Comparison of ENCODE assay signal across 8 cellular contexts in the genomic region with DNA sequence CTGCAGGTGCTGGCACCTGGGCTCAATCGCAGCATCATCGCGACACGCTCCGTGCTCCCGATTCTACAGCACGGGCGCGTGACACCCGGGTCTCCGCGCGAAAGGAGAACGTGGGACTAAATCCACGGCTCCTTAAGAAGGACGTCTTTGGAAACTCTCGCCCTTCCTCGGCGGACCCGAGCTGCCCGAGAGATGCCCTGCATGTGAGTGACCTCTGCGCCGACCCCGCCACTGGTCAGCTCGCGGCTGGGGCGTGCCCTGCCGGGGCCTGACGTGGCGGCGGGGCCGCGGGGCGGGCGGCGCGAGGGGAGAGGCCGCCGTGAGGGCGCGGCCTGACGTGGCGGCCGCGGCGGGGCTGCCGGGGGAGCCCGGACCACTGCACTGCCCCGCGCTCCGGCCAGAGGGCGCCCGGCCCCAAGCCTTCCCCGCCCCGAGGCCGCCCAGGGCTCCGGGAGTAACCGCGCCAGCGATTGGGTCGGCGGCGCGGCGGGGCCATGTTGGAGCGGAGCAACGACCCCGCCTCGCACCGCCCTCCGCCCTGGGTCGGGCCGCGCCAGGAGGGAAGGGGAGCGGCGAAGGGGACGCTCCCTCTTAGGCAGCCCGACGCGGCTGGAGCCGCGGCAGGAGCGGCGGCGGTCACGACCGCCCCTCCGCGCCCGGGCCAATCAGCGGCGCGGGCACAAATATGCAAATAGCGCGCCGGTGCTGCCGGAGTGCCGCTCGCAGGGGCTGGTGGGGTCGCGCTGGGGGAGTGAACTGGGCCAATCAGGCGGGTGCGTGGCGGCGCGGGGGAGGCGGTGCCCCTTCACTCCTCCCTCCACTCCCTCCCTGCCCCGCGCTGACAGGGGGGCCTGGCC.
DNase-seq lines count a peak whose midpoint lies in the region; ATAC-seq and TF ChIP-seq lines count a peak whose summit lies in the region.

No MANE protein-coding gene starts in this region.

- H3K27me3 ChIP-seq in CD8-positive, alpha-beta T cell (ENCODE audit: insufficient read depth, low read length) = no peaks in the 10 kb centered on the region
- no peaks in the 10 kb centered on the region for H3K27me3 ChIP-seq in lung (ENCODE audit: control insufficient read depth, insufficient read depth)

- POLR2A ChIA-PET in CD8-positive, alpha-beta T cell (lab: Charles Lee) = interaction anchor here (0.9 to 1.3 kb wide), 2 partner anchors 9 to 75 kb away, joined by 4 to 6 read pairs; a partner anchor contains a TSS
- POLR2A ChIA-PET in activated CD4-positive, alpha-beta memory T cell treated with anti-CD3 and anti-CD28 coated beads, Interleukin-2, amount 10 ng/mL, durations not matched to agents 7 days and 5 days (lab: Charles Lee) = interaction anchor here (0.7 to 2.4 kb wide), 5 partner anchors 31 to 305 kb away, joined by 3 to 20 read pairs (median 3); a partner anchor contains a TSS

- peak overlapping the region; percentile 86 for H3K27ac Mint-ChIP-seq in CD8-positive, alpha-beta T cell
- peak overlapping the region; percentile 71 for H3K27ac Mint-ChIP-seq in activated CD4-positive, alpha-beta memory T cell treated with anti-CD3 and anti-CD28 coated beads, Interleukin-2, amount 10 ng/mL, durations not matched to agents 7 days and 5 days

- intact Hi-C loops in CD8-positive, alpha-beta T cell (cut with DNase I, micrococcal nuclease) = loop anchor here (1.0 to 10.0 kb wide), 14 partner anchors 28 to 1804 kb away; a partner anchor contains a TSS

- peak; percentile 91 for ATAC-seq in CD8-positive, alpha-beta T cell
- ATAC-seq in GM19455 (IDR thresholded peaks at IDR 0.05; ENCODE audit: unreplicated experiment) (peak; percentile 82), lung (ENCODE audit: insufficient read depth, low FRiP score) (peak; percentile 94)

- 0% methylated on average over 74 to 109 of the region's 109 CpGs for WGBS in lung, 2 donors

- peak; percentile 88 to 97 (median 94) for DNase-seq in CD8-positive, alpha-beta T cell
- peak; percentile 97 for DNase-seq in HK-2 (ENCODE audit: unreplicated experiment)
- DNase-seq in NCI-H82 (lab: John Stamatoyannopoulos, UW) = peak; percentile 96
- peak; percentile 93 for DNase-seq in activated CD4-positive, alpha-beta memory T cell treated with anti-CD3 and anti-CD28 coated beads, Interleukin-2, amount 10 ng/mL, durations not matched to agents 7 days and 5 days
- DNase-seq in ecto neural progenitor cell (ENCODE audit: low spot score) = peak; percentile 96
- peak; percentile 96 for DNase-seq in lung (ENCODE audit: low spot score)
- peak; percentile 82 to 90 (median 86) for DNase-seq in stimulated activated CD4-positive, alpha-beta T cell treated with anti-CD3 and anti-CD28 coated beads, TNF-alpha, amount 100 ng/mL, for 24 hours (ENCODE audit: low read depth in 3 of 3)

- H3K36me3 Mint-ChIP-seq in CD8-positive, alpha-beta T cell = no peaks in the 10 kb centered on the region
- H3K36me3 Mint-ChIP-seq in activated CD4-positive, alpha-beta memory T cell treated with anti-CD3 and anti-CD28 coated beads, Interleukin-2, amount 10 ng/mL, durations not matched to agents 7 days and 5 days (ENCODE audit: low read depth) = peaks cover 4% of the 10 kb centered on the region

- H3K4me3 ChIP-seq in CD8-positive, alpha-beta T cell (ENCODE audit: low read depth, low read length) = peak overlapping the region; percentile 76
- peak overlapping the region; percentile 83 for H3K4me3 ChIP-seq in lung

- H3K4me3 Mint-ChIP-seq in CD8-positive, alpha-beta T cell = peak overlapping the region; percentile 84
- peak overlapping the region; percentile 77 for H3K4me3 Mint-ChIP-seq in activated CD4-positive, alpha-beta memory T cell treated with anti-CD3 and anti-CD28 coated beads, Interleukin-2, amount 10 ng/mL, durations not matched to agents 7 days and 5 days

- H3K27me3 Mint-ChIP-seq in CD8-positive, alpha-beta T cell (ENCODE audit: low read depth) = no peaks in the 10 kb centered on the region
- no peaks in the 10 kb centered on the region for H3K27me3 Mint-ChIP-seq in activated CD4-positive, alpha-beta memory T cell treated with anti-CD3 and anti-CD28 coated beads, Interleukin-2, amount 10 ng/mL, durations not matched to agents 7 days and 5 days

- CTCF ChIA-PET in CD8-positive, alpha-beta T cell (lab: Charles Lee) = interaction anchor here (0.7 to 1.6 kb wide), 6 partner anchors 15 to 77 kb away, joined by 3 to 17 read pairs (median 4); a partner anchor contains a TSS
- CTCF ChIA-PET in activated CD4-positive, alpha-beta memory T cell treated with anti-CD3 and anti-CD28 coated beads, Interleukin-2, amount 10 ng/mL, durations not matched to agents 7 days and 5 days (lab: Charles Lee) = interaction anchor here (0.8 to 1.4 kb wide), 10 partner anchors 9 to 379 kb away, joined by 3 to 5 read pairs (median 3); a partner anchor contains a TSS

- H3K4me1 ChIP-seq in CD8-positive, alpha-beta T cell (ENCODE audit: insufficient read depth, low read length) = no peaks in the 10 kb centered on the region
- H3K4me1 ChIP-seq in lung (ENCODE audit: control insufficient read depth in 2 of 2, insufficient read depth in 2 of 2, low read length in 2 of 2) = peaks cover 3 to 15% of the 10 kb centered on the region in 2 donors

- peak overlapping the region; percentile 52 for H3K27ac ChIP-seq in CD8-positive, alpha-beta T cell (ENCODE audit: low read depth, low read length)
- peak overlapping the region; percentile 91 to 98 for H3K27ac ChIP-seq in lung (ENCODE audit: low read depth in 1 of 2, low read length in 1 of 2)

- H3K9me3 Mint-ChIP-seq in CD8-positive, alpha-beta T cell = no peaks in the 10 kb centered on the region
- H3K9me3 Mint-ChIP-seq in activated CD4-positive, alpha-beta memory T cell treated with anti-CD3 and anti-CD28 coated beads, Interleukin-2, amount 10 ng/mL, durations not matched to agents 7 days and 5 days = no peaks in the 10 kb centered on the region

- TF ChIP-seq CTCF in CD8-positive, alpha-beta T cell (IDR thresholded peaks at IDR 0.05) = no peak
- peak; percentile 52 for TF ChIP-seq CTCF in lung (IDR thresholded peaks at IDR 0.05; ENCODE audit: control extremely low read depth, extremely low read depth)

- H3K9me3 ChIP-seq in CD8-positive, alpha-beta T cell (ENCODE audit: low read length) = no peaks in the 10 kb centered on the region
- H3K9me3 ChIP-seq in lung (ENCODE audit: control insufficient read depth in 2 of 2, insufficient read depth in 1 of 2, low read length in 1 of 2) = no peaks in the 10 kb centered on the region

- H3K4me1 Mint-ChIP-seq in CD8-positive, alpha-beta T cell (ENCODE audit: low read depth) = peaks cover 20% of the 10 kb centered on the region
- peaks cover 21% of the 10 kb centered on the region for H3K4me1 Mint-ChIP-seq in activated CD4-positive, alpha-beta memory T cell treated with anti-CD3 and anti-CD28 coated beads, Interleukin-2, amount 10 ng/mL, durations not matched to agents 7 days and 5 days

- no peaks in the 10 kb centered on the region for H3K36me3 ChIP-seq in CD8-positive, alpha-beta T cell (ENCODE audit: insufficient read depth, low read length)
- no peaks in the 10 kb centered on the region for H3K36me3 ChIP-seq in lung (ENCODE audit: control insufficient read depth in 2 of 2, insufficient read depth in 2 of 2, low read length in 2 of 2)

Comparison
In these comparisons a context has a peak if more than half of its experiments do, and no peak if none do; other contexts are left out.
1. Peak in every context shown above with its lines: DNase-seq, ATAC-seq, H3K4me3 ChIP-seq and H3K27ac ChIP-seq.